18 cellular contexts compared by ENCODE assay signal in genomic region chr1:150530491-150531159, GRCh38. TPM values are rescaled to one million over a fixed set of nuclear protein-coding genes. Genes with fewer than 3 reads are reported as not detected.
DNase-seq lines count a peak whose midpoint lies in the region; ATAC-seq and TF ChIP-seq lines count a peak whose summit lies in the region.
"Had no signal": no experiment of that assay in that cellular context is flagged by ENCODE, and none has a peak within 500 bp of the region (broad histone marks: within the 10 kb centered on the region; RNA-seq: fewer than 3 reads in every experiment).

No MANE protein-coding gene starts in this region.

- no peak for TF ChIP-seq CTCF in natural killer cell (IDR thresholded peaks at IDR 0.05)
- TF ChIP-seq CTCF in RWPE1 (conservative IDR thresholded peaks at IDR 0.05; ENCODE audit: low read depth) = no peak
- TF ChIP-seq CTCF in nephron progenitor cell (IDR thresholded peaks at IDR 0.05) = no peak
- TF ChIP-seq CTCF in coronary artery (IDR thresholded peaks at IDR 0.05) = no peak

- no peak for ATAC-seq in natural killer cell treated with Interleukin-12 subunit alpha and Interleukin-12 subunit beta and Interleukin-15 and Interleukin-18, amount 100 ng/mL, for 72 hours
- ATAC-seq in natural killer cell = no peak
- no peak for ATAC-seq in aorta (ENCODE audit: low FRiP score)

- no peak overlapping the region for H3K4me3 ChIP-seq in aorta (ENCODE audit: low read length in 2 of 2)
- H3K4me3 ChIP-seq in coronary artery = no peak overlapping the region
- H3K4me3 ChIP-seq: Peyer's patch had no signal

- CTCF ChIA-PET in RWPE1 (lab: Yijun Ruan, JAX) = interaction anchor here (0.6 to 1.2 kb wide), 2 partner anchors 30 to 37 kb away, joined by 3 read pairs; no protein-coding TSS in a partner anchor

- intact Hi-C loops in natural killer cell (cut with micrococcal nuclease) (no loop called here), aorta (cut with DNase I) (loop anchor here (5.0 kb wide), 3 partner anchors 43 to 168 kb away; partner anchors contain the start of genes RPRD2 (in 1 of the 2) and TARS2 (in 1 of the 2))

- WGBS in aorta, 2 donors = 96 to 97% methylated on average over 14 of the region's 14 CpGs

- H3K4me3 Mint-ChIP-seq in natural killer cell treated with Interleukin-12 subunit alpha and Interleukin-12 subunit beta and Interleukin-15 and Interleukin-18, amount 100 ng/mL, for 72 hours = no peak overlapping the region
- H3K4me3 Mint-ChIP-seq in natural killer cell (no peak overlapping the region), nephron progenitor cell (no peak overlapping the region)
- H3K4me3 Mint-ChIP-seq: B cell, CD14-positive monocyte had no signal

- H3K27ac ChIP-seq in RWPE1 (peak overlapping the region; percentile 32), aorta (ENCODE audit: low read depth in 1 of 2, low read length in 2 of 2) (no peak overlapping the region), coronary artery (no peak overlapping the region)

- no peak overlapping the region for H3K27ac Mint-ChIP-seq in natural killer cell treated with Interleukin-12 subunit alpha and Interleukin-12 subunit beta and Interleukin-15 and Interleukin-18, amount 100 ng/mL, for 72 hours
- H3K27ac Mint-ChIP-seq in natural killer cell (no peak overlapping the region), nephron progenitor cell (peak overlapping the region; percentile 4)
- H3K27ac Mint-ChIP-seq: B cell had no signal

- H3K9me3 Mint-ChIP-seq in natural killer cell treated with Interleukin-12 subunit alpha and Interleukin-12 subunit beta and Interleukin-15 and Interleukin-18, amount 100 ng/mL, for 72 hours = no peaks in the 10 kb centered on the region
- H3K9me3 Mint-ChIP-seq in natural killer cell (no peaks in the 10 kb centered on the region), nephron progenitor cell (no peaks in the 10 kb centered on the region)

- peaks cover 0 to 4% of the 10 kb centered on the region in 2 donors for H3K4me1 Mint-ChIP-seq in natural killer cell treated with Interleukin-12 subunit alpha and Interleukin-12 subunit beta and Interleukin-15 and Interleukin-18, amount 100 ng/mL, for 72 hours (ENCODE audit: low read depth in 2 of 2)
- H3K4me1 Mint-ChIP-seq in natural killer cell = no peaks in the 10 kb centered on the region
- H3K4me1 Mint-ChIP-seq in nephron progenitor cell = peaks cover 27% of the 10 kb centered on the region
- H3K4me1 Mint-ChIP-seq: B cell had no signal

- no peaks in the 10 kb centered on the region for H3K36me3 ChIP-seq in aorta (ENCODE audit: control insufficient read depth in 1 of 2, insufficient read depth in 2 of 2, low read length in 1 of 2)
- H3K36me3 ChIP-seq: Peyer's patch had no signal

- POLR2A ChIA-PET in RWPE1 (lab: Yijun Ruan, JAX; ENCODE audit: low non-redundant PET) = no interaction called here

- H3K4me1 ChIP-seq in aorta (ENCODE audit: control insufficient read depth in 1 of 2, insufficient read depth in 2 of 2, low read length in 2 of 2) = no peaks in the 10 kb centered on the region

- H3K27me3 Mint-ChIP-seq in natural killer cell treated with Interleukin-12 subunit alpha and Interleukin-12 subunit beta and Interleukin-15 and Interleukin-18, amount 100 ng/mL, for 72 hours = no peaks in the 10 kb centered on the region
- no peaks in the 10 kb centered on the region for H3K27me3 Mint-ChIP-seq in natural killer cell (ENCODE audit: low read depth in 2 of 2)
- H3K27me3 Mint-ChIP-seq in nephron progenitor cell (ENCODE audit: low read depth, poor library complexity) = no peaks in the 10 kb centered on the region
- H3K27me3 Mint-ChIP-seq: B cell had no signal

- H3K36me3 Mint-ChIP-seq in natural killer cell treated with Interleukin-12 subunit alpha and Interleukin-12 subunit beta and Interleukin-15 and Interleukin-18, amount 100 ng/mL, for 72 hours = no peaks in the 10 kb centered on the region
- no peaks in the 10 kb centered on the region for H3K36me3 Mint-ChIP-seq in natural killer cell
- H3K36me3 Mint-ChIP-seq in nephron progenitor cell (ENCODE audit: low read depth) = no peaks in the 10 kb centered on the region
- H3K36me3 Mint-ChIP-seq: CD14-positive monocyte had no signal

- no peaks in the 10 kb centered on the region for H3K27me3 ChIP-seq in aorta (ENCODE audit: control insufficient read depth in 1 of 2, insufficient read depth in 2 of 2, low read length in 1 of 2)
- H3K27me3 ChIP-seq: Peyer's patch had no signal

- H3K9me3 ChIP-seq in aorta (ENCODE audit: control insufficient read depth, low read length) = no peaks in the 10 kb centered on the region
- H3K9me3 ChIP-seq: Peyer's patch had no signal

- DNase-seq in natural killer cell treated with Interleukin-12 subunit alpha and Interleukin-12 subunit beta and Interleukin-15 and Interleukin-18, amount 100 ng/mL, for 72 hours (ENCODE audit: low spot score) = peak; percentile 46
- DNase-seq in natural killer cell (no peak), RWPE1 (ENCODE audit: low spot score) (no peak), nephron progenitor cell (no peak), aorta (peak; percentile 37 to 66), coronary artery (ENCODE audit: low spot score) (no peak), KG1 (lab: John Stamatoyannopoulos, UW) (no peak)
- DNase-seq in activated T-cell treated with anti-CD3 and anti-CD28 coated beads, Interleukin-2, amount 50 U/mL, for 48 hours = no peak
- DNase-seq: MV-4-11, NCI-H1105 treated with DMSO at 0.1 percent for 48 hours, NCI-H510A, NCI-H748 treated with DMSO at 0.1 percent for 48 hours, Peyer's patch had no signal

RNA-seq across cellular contexts. Expression of gene FALEC, which starts 15.1 kb away (rescaled TPM):
- not detected for total RNA-seq in natural killer cell treated with Interleukin-12 subunit alpha and Interleukin-12 subunit beta and Interleukin-15 and Interleukin-18, amount 100 ng/mL, for 72 hours
- not detected for total RNA-seq in natural killer cell
- under 1 TPM in 1 of 2 donors, not detected in 1; 0.99 TPM for total RNA-seq in aorta
- polyA plus RNA-seq in aorta = 1 to 10 TPM in 1 of 2 donors, not detected in 1; 1.1 TPM
- total RNA-seq: H4, Peyer's patch, SK-MEL-5 had no signal
- polyA plus RNA-seq: CD14-positive monocyte had no signal

RNA-seq across cellular contexts. Expression of gene ADAMTSL4, which starts 18.6 kb away (rescaled TPM):
- total RNA-seq in natural killer cell treated with Interleukin-12 subunit alpha and Interleukin-12 subunit beta and Interleukin-15 and Interleukin-18, amount 100 ng/mL, for 72 hours = 1 to 10 TPM in 1 of 2 donors, under 1 TPM in 1; 0.48 to 1.0 TPM
- total RNA-seq in natural killer cell (1 to 10 TPM; 1.7 to 2.9 (median 2.9) TPM), aorta (10 to 100 TPM; 94.4 to 98.0 TPM)
- polyA plus RNA-seq in aorta = 10 to 100 TPM in 1 of 2 donors, 1 to 10 TPM in 1; 8.8 to 50.4 TPM
- total RNA-seq: B cell, OCI-LY7 had no signal

RNA-seq across cellular contexts. Expression of gene ECM1, which starts 22.7 kb away (rescaled TPM):
- total RNA-seq in natural killer cell treated with Interleukin-12 subunit alpha and Interleukin-12 subunit beta and Interleukin-15 and Interleukin-18, amount 100 ng/mL, for 72 hours = 1 to 10 TPM; 1.2 to 1.9 TPM
- under 1 TPM in 2 of 3 donors, not detected in 1; 0.42 to 0.43 TPM for total RNA-seq in natural killer cell
- total RNA-seq in aorta = 10 to 100 TPM; 26.3 to 57.6 TPM
- 10 to 100 TPM in 1 of 2 donors, 1 to 10 TPM in 1; 8.1 to 32.6 TPM for polyA plus RNA-seq in aorta
- polyA plus RNA-seq: CD14-positive monocyte had no signal

RNA-seq across cellular contexts. Expression of gene TARS2, which starts 43.4 kb away (rescaled TPM):
- 10 to 100 TPM; 31.5 to 59.9 TPM for total RNA-seq in natural killer cell treated with Interleukin-12 subunit alpha and Interleukin-12 subunit beta and Interleukin-15 and Interleukin-18, amount 100 ng/mL, for 72 hours
- total RNA-seq in natural killer cell (10 to 100 TPM; 34.7 to 50.0 (median 44.9) TPM), aorta (10 to 100 TPM; 10.6 to 16.9 TPM)
- polyA plus RNA-seq in aorta = 10 to 100 TPM in 1 of 2 donors, 1 to 10 TPM in 1; 8.4 to 18.6 TPM

RNA-seq across cellular contexts. Expression of gene MCL1, which starts 48.8 kb away (rescaled TPM):
- 100 to 1,000 TPM; 199 to 333 TPM for total RNA-seq in natural killer cell treated with Interleukin-12 subunit alpha and Interleukin-12 subunit beta and Interleukin-15 and Interleukin-18, amount 100 ng/mL, for 72 hours
- total RNA-seq in natural killer cell (1,000 to 10,000 TPM in 1 of 3 donors, 100 to 1,000 TPM in 2; 929 to 1,396 (median 938) TPM), aorta (100 to 1,000 TPM; 247 to 533 TPM)
- 100 to 1,000 TPM; 146 to 200 TPM for polyA plus RNA-seq in aorta

Comparison
In these comparisons a context has a peak if more than half of its experiments do, and no peak if none do; other contexts are left out.
1. DNase-seq: peak in natural killer cell treated with Interleukin-12 subunit alpha and Interleukin-12 subunit beta and Interleukin-15 and Interleukin-18, amount 100 ng/mL, for 72 hours (single experiment) and aorta (2 of 2); none in natural killer cell (single experiment), RWPE1 (single experiment), nephron progenitor cell (single experiment), coronary artery (single experiment), activated T-cell treated with anti-CD3 and anti-CD28 coated beads, Interleukin-2, amount 50 U/mL, for 48 hours (0 of 2) and KG1 (single experiment).
2. RNA of gene ADAMTSL4, which starts 18.6 kb away (total RNA-seq): 94.4 to 98.0 TPM in aorta; 1.7 to 2.9 TPM in natural killer cell and 0.48 to 1.0 TPM in natural killer cell treated with Interleukin-12 subunit alpha and Interleukin-12 subunit beta and Interleukin-15 and Interleukin-18, amount 100 ng/mL, for 72 hours; every median in the first group is over 10 times any median in the second.
3. RNA of gene ECM1, which starts 22.7 kb away (total RNA-seq): 26.3 to 57.6 TPM in aorta; 1.2 to 1.9 TPM in natural killer cell treated with Interleukin-12 subunit alpha and Interleukin-12 subunit beta and Interleukin-15 and Interleukin-18, amount 100 ng/mL, for 72 hours and 0.42 to 0.43 TPM in natural killer cell; every median in the first group is over 4 times any median in the second.